Comparison of ENCODE assay signal across 10 cellular contexts in genomic region chr1:65425697-65426096, GRCh38. TPM values are rescaled to one million over a fixed set of nuclear protein-coding genes. Genes with fewer than 3 reads are reported as not detected.
A peak's percentile ranks its signal among the peaks of the same experiment; 100 is the strongest.
DNase-seq lines count a peak whose midpoint lies in the region; ATAC-seq and TF ChIP-seq lines count a peak whose summit lies in the region.
"Had no signal": no experiment of that assay in that cellular context is flagged by ENCODE, and none has a peak within 500 bp of the region (broad histone marks: within the 10 kb centered on the region; RNA-seq: fewer than 3 reads in every experiment).

No MANE protein-coding gene starts in this region.

- H3K27ac ChIP-seq in mammary epithelial cell (ENCODE audit: insufficient read depth, low read depth, low read length), result peak overlapping the region; percentile 96
- no peak overlapping the region for H3K27ac ChIP-seq in tibial artery
- H3K27ac ChIP-seq: HL-60, SK-N-MC had no signal

- CTCF ChIA-PET in mammary epithelial cell (lab: Charles Lee; ENCODE audit: low non-redundant PET), result no interaction called here

- 6% methylated on average over 3 of the region's 3 CpGs for WGBS in mammary epithelial cell (ENCODE audit: low coverage, missing lambda C conversion rate)

- no peak for TF ChIP-seq RAD21 in Ishikawa (IDR thresholded peaks at IDR 0.05; ENCODE audit: low read depth)

- H3K9me3 ChIP-seq in mammary epithelial cell (replicated peaks; ENCODE audit: insufficient read depth, low read length) (no peaks in the 10 kb centered on the region), tibial artery (no peaks in the 10 kb centered on the region)

- peak overlapping the region; percentile 17 for H3K4me2 ChIP-seq in mammary epithelial cell (ENCODE audit: insufficient read depth, low read depth, low read length)

- in situ Hi-C loops in mammary epithelial cell (cut with MboI; ENCODE audit: low sequenced_read_pairs in 2 of 2), result no loop called here

- BruUV-seq in mammary epithelial cell (replicated peaks; lab: Mats Ljungman, UMichigan), result no TSS peak

- intact Hi-C loops in mammary epithelial cell (cut with micrococcal nuclease) (loop anchor here (2.0 kb wide), 1 partner anchor 83 kb away; no protein-coding TSS in a partner anchor), tibial artery (cut with DNase I; ENCODE audit: low total_unique reads) (loop anchor here (10.0 kb wide), 1 partner anchor 161 kb away; no protein-coding TSS in a partner anchor), sciatic nerve (cut with DNase I) (no loop called here)

- H3K79me2 ChIP-seq in mammary epithelial cell (ENCODE audit: insufficient read depth, low read length), result peaks cover 70% of the 10 kb centered on the region

- ATAC-seq in sciatic nerve, result no peak

- H3K27me3 ChIP-seq in mammary epithelial cell (ENCODE audit: insufficient read depth, low read length) (no peaks in the 10 kb centered on the region), tibial artery (no peaks in the 10 kb centered on the region)

- TF ChIP-seq CTCF in mammary epithelial cell (conservative IDR thresholded peaks at IDR 0.05 in 1 of 2, IDR thresholded peaks at IDR 0.05 in 1 of 2; ENCODE audit: extremely low read depth in 1 of 2, insufficient read depth in 1 of 2, low read depth in 1 of 2, low read length in 2 of 2) (no peak), tibial artery (IDR thresholded peaks at IDR 0.05) (no peak)

- TF ChIP-seq EP300 in Ishikawa (IDR thresholded peaks at IDR 0.05; ENCODE audit: borderline replicate concordance), result peak; percentile 36; the same call in 1 of the 2 replicates

- H3K9ac ChIP-seq in mammary epithelial cell (ENCODE audit: insufficient read depth, low read length), result peak overlapping the region; percentile 60

- DNase-seq in AG20443 (ENCODE audit: low spot score) (peak; percentile 68), mammary epithelial cell (peak; percentile 91), islet precursor cell (peak; percentile 84), tibial artery (no peak), NCI-H2227 treated with DMSO at 0.1 percent for 48 hours (lab: John Stamatoyannopoulos, UW) (no peak), sciatic nerve (ENCODE audit: low spot score) (no peak), GOT3 (lab: John Stamatoyannopoulos, UW) (no peak)

- H3K4me3 ChIP-seq in mammary epithelial cell (replicated peaks in 1 of 3; ENCODE audit: insufficient read depth in 1 of 3, low read depth in 2 of 3, low read length in 3 of 3) (no peak overlapping the region), tibial artery (no peak overlapping the region)
- H3K4me3 ChIP-seq: SK-N-MC had no signal

- H2AFZ ChIP-seq in mammary epithelial cell (ENCODE audit: low read depth, low read length), result no peak overlapping the region

- H3K36me3 ChIP-seq in mammary epithelial cell (ENCODE audit: insufficient read depth, low read length) (peaks cover 5% of the 10 kb centered on the region), tibial artery (peaks cover 18 to 30% (median 26%) of the 10 kb centered on the region in 3 donors)

- H3K4me1 ChIP-seq in mammary epithelial cell (ENCODE audit: insufficient read depth, low read length) (peaks cover 65% of the 10 kb centered on the region), tibial artery (peaks cover 0 to 50% (median 34%) of the 10 kb centered on the region in 4 donors)

- dilution Hi-C loops in mammary epithelial cell (cut with HindIII; ENCODE audit: low sequenced_read_pairs), result no loop called here

- no peaks in the 10 kb centered on the region for H4K20me1 ChIP-seq in mammary epithelial cell (ENCODE audit: insufficient read depth, low read length)

TF ChIP-seq in Ishikawa, 13 proteins besides CTCF, POLR2A, EP300 and RAD21:
- TF ChIP-seq CREB1 (IDR thresholded peaks at IDR 0.05; ENCODE audit: low read depth) (no peak), TCF12 (IDR thresholded peaks at IDR 0.05; ENCODE audit: low read depth) (no peak; the same call in 1 of the 2 replicates), MAX (IDR thresholded peaks at IDR 0.05) (0 out of 2 replicates have a peak, but pooled peaks have one; percentile 22), NFIC (IDR thresholded peaks at IDR 0.05) (peak; percentile 40; the same call in 1 of the 2 replicates), TEAD4 (IDR thresholded peaks at IDR 0.05) (peak; percentile 87), FOXM1 (IDR thresholded peaks at IDR 0.05; ENCODE audit: borderline replicate concordance, low read depth) (no peak)
TF ChIP-seq in Ishikawa: peak in this region for 3.

RNA-seq across cellular contexts. Expression of gene LEPR, which starts 5.2 kb away (rescaled TPM):
- total RNA-seq in mammary epithelial cell (10 to 100 TPM in 1 of 2 donors, 1 to 10 TPM in 1; 3.5 to 14.5 TPM), sciatic nerve (138 TPM)
- 2.9 TPM for polyA plus RNA-seq in mammary epithelial cell
- 2.6 TPM for polyA minus RNA-seq in mammary epithelial cell

RNA-seq across cellular contexts. Expression of gene LEPROT, which starts 5.2 kb away (rescaled TPM):
- total RNA-seq in mammary epithelial cell (10 to 100 TPM; 55.1 to 88.7 TPM), sciatic nerve (97.5 TPM)
- 29.5 TPM for polyA plus RNA-seq in mammary epithelial cell
- polyA minus RNA-seq in mammary epithelial cell, result 16.1 TPM

Comparison
In these comparisons a context has a peak if more than half of its experiments do, and no peak if none do; other contexts are left out.
1. DNase-seq: peak in AG20443 (single experiment), mammary epithelial cell (single experiment) and islet precursor cell (single experiment); none in tibial artery (0 of 2), NCI-H2227 treated with DMSO at 0.1 percent for 48 hours (single experiment), sciatic nerve (single experiment) and GOT3 (single experiment).